In genomic region chr3:115141018-115141757, GRCh38 we compare ENCODE assay signal across 15 cellular contexts. TPM values are rescaled to one million over a fixed set of nuclear protein-coding genes. Genes with fewer than 3 reads are reported as not detected.
DNase-seq lines count a peak whose midpoint lies in the region; ATAC-seq, FAIRE-seq and TF ChIP-seq lines count a peak whose summit lies in the region.
"Had no signal": no experiment of that assay in that cellular context is flagged by ENCODE, and none has a peak within 500 bp of the region (broad histone marks: within the 10 kb centered on the region; RNA-seq: fewer than 3 reads in every experiment).

No MANE protein-coding gene starts in this region.

- H3K79me1 ChIP-seq in mesenchymal stem cell (replicated peaks; ENCODE audit: low read length, poor library complexity, severe bottlenecking) = peaks cover 2% of the 10 kb centered on the region

- H3K4me3 ChIP-seq in tibial nerve (no peak overlapping the region), mesenchymal stem cell (ENCODE audit: insufficient read depth in 1 of 2, low read depth in 1 of 2, low read length in 2 of 2) (no peak overlapping the region)
- H3K4me3 ChIP-seq: SK-N-MC, thoracic aorta had no signal

- no peak for TF ChIP-seq POLR2A in tibial nerve (IDR thresholded peaks at IDR 0.05)

- ATAC-seq in GM19372 (IDR thresholded peaks at IDR 0.05; ENCODE audit: low read depth, unreplicated experiment) = peak; percentile 49
- peak; percentile 62 for ATAC-seq in HG02571 (IDR thresholded peaks at IDR 0.05; ENCODE audit: unreplicated experiment)
- ATAC-seq in HG03280 (IDR thresholded peaks at IDR 0.05; ENCODE audit: unreplicated experiment) = peak; percentile 62
- ATAC-seq: CD8-positive, alpha-beta T cell; left ventricle myocardium superior had no signal

- H3K14ac ChIP-seq in mesenchymal stem cell (ENCODE audit: low read length in 2 of 2) = no peak overlapping the region

- H2AK5ac ChIP-seq in mesenchymal stem cell (ENCODE audit: low read length, severe bottlenecking) = no peak overlapping the region

- no peak overlapping the region for H4K91ac ChIP-seq in mesenchymal stem cell (ENCODE audit: low read length)

- H2AFZ ChIP-seq in mesenchymal stem cell (ENCODE audit: low read depth, low read length) = no peak overlapping the region

- H3K23ac ChIP-seq in mesenchymal stem cell (ENCODE audit: low read length in 2 of 2) = no peak overlapping the region

- no peak for TF ChIP-seq EP300 in tibial nerve (IDR thresholded peaks at IDR 0.05)

- H3K27me3 ChIP-seq in tibial nerve (no peaks in the 10 kb centered on the region), mesenchymal stem cell (ENCODE audit: control insufficient read depth in 1 of 2, insufficient read depth in 1 of 2, low read length in 2 of 2) (no peaks in the 10 kb centered on the region)

- no peak overlapping the region for H3K4me2 ChIP-seq in mesenchymal stem cell (ENCODE audit: low read length, poor library complexity, severe bottlenecking)

- no peak overlapping the region for H2BK15ac ChIP-seq in mesenchymal stem cell (ENCODE audit: low read depth, poor library complexity, severe bottlenecking)

- no peak for TF ChIP-seq CTCF in tibial nerve (IDR thresholded peaks at IDR 0.05)

- DNase-seq in urothelium cell line (ENCODE audit: low spot score) (no peak), NCI-H526 (lab: John Stamatoyannopoulos, UW) (no peak), tibial nerve (ENCODE audit: low spot score in 2 of 2) (no peak), mesenchymal stem cell (no peak)
- DNase-seq: CD8-positive, alpha-beta T cell; H7; left ventricle myocardium superior; NCI-H1694 treated with DMSO at 0.1 percent for 48 hours; nephron progenitor cell had no signal

- no peak overlapping the region for H3K18ac ChIP-seq in mesenchymal stem cell (ENCODE audit: low read depth in 1 of 2, low read length in 2 of 2)

- H3K9me3 ChIP-seq in tibial nerve = no peaks in the 10 kb centered on the region
- H3K9me3 ChIP-seq in mesenchymal stem cell (ENCODE audit: control insufficient read depth, low read length) = no peaks in the 10 kb centered on the region
- H3K9me3 ChIP-seq: thoracic aorta had no signal

- H3K27ac ChIP-seq in tibial nerve = peak overlapping the region in 1 of 4 donors; percentile 13
- no peak overlapping the region for H3K27ac ChIP-seq in mesenchymal stem cell (ENCODE audit: low read length, poor library complexity, severe bottlenecking)
- H3K27ac ChIP-seq: SK-N-MC, thoracic aorta had no signal

- H3K4me1 ChIP-seq in tibial nerve (peaks cover 0 to 44% (median 4%) of the 10 kb centered on the region in 4 donors), mesenchymal stem cell (ENCODE audit: control insufficient read depth, insufficient read depth, low read depth, low read length) (no peaks in the 10 kb centered on the region)

- H3K4ac ChIP-seq in mesenchymal stem cell (ENCODE audit: low read depth in 1 of 2, low read length in 2 of 2) = no peak overlapping the region

- H3K36me3 ChIP-seq in tibial nerve = no peaks in the 10 kb centered on the region
- no peaks in the 10 kb centered on the region for H3K36me3 ChIP-seq in mesenchymal stem cell (ENCODE audit: control insufficient read depth in 1 of 2, insufficient read depth in 2 of 2, low read depth in 1 of 2, low read length in 2 of 2)
- H3K36me3 ChIP-seq: thoracic aorta had no signal

- H3K9ac ChIP-seq in mesenchymal stem cell (ENCODE audit: low read length) = no peak overlapping the region

- no peak overlapping the region for H4K8ac ChIP-seq in mesenchymal stem cell (ENCODE audit: low read length)

- peak; percentile 85 for FAIRE-seq in urothelium cell line (lab: Jason Lieb, UNC)
- FAIRE-seq: endometrium had no signal

- no peak overlapping the region for H2BK5ac ChIP-seq in mesenchymal stem cell (ENCODE audit: low read depth, low read length, poor library complexity, severe bottlenecking)

- H2BK120ac ChIP-seq in mesenchymal stem cell (ENCODE audit: low read depth, low read length) = no peak overlapping the region

- no peak overlapping the region for H2BK12ac ChIP-seq in mesenchymal stem cell (ENCODE audit: low read length in 2 of 2)

RNA-seq across cellular contexts. Expression of gene ZBTB20, which starts 5.9 kb away (rescaled TPM):
- 100 to 1,000 TPM in 2 of 4 donors, 10 to 100 TPM in 2; 63.3 to 127 (median 102) TPM for total RNA-seq in tibial nerve
- polyA plus RNA-seq in mesenchymal stem cell (2013, experiment 1 of 2) = 2.2 TPM
- polyA plus RNA-seq in mesenchymal stem cell (2013, experiment 2 of 2) = 1.9 TPM
